1 cellular context compared by ENCODE assay signal in the genomic region with DNA sequence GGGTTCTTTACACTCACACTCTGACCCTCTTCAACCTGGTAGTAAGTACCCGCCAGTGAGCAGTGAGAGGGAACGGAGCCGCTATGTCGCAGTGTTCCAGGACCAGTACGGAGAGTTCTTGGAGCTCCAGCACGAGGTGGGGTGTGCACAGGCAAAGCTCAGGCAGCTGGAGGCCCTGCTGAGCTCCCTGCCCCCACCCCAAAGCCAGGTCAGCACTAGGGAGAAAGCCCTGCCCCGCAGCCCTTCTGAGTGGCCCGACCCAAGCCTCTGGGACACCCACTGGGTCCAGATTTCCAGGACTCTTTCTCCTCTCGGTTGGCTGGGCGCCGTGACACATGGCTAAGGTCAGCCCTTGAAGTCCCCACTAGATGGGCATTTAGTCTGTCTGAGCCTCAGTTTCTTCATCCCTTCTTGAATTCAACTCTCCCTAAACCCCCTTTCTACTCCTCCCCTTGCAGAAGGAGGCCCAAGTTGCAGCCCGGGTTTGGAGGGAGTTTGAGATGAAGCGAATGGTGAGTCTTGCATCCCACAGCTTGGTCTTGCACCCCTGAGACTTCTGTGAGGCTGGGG.
TF ChIP-seq lines count a peak whose summit lies in the region.

No MANE protein-coding gene starts in this region.

TF ChIP-seq in WTC11, 78 proteins besides CTCF, POLR2A, EP300 and RAD21 (continued from another document):
- TF ChIP-seq USF1 (CRISPR knock-in tag; IDR thresholded peaks at IDR 0.05) (no peak), NR3C1 (CRISPR knock-in tag; conservative IDR thresholded peaks at IDR 0.05; ENCODE audit: low read depth) (no peak), KAT7 (CRISPR knock-in tag; IDR thresholded peaks at IDR 0.05; ENCODE audit: borderline replicate concordance) (no peak), TEAD1 (CRISPR knock-in tag; IDR thresholded peaks at IDR 0.05) (no peak), EMX1 (CRISPR knock-in tag; IDR thresholded peaks at IDR 0.05) (no peak), ZNF425 (CRISPR knock-in tag; conservative IDR thresholded peaks at IDR 0.05) (no peak), ZNF416 (CRISPR knock-in tag; IDR thresholded peaks at IDR 0.05) (no peak), PRRX2 (CRISPR knock-in tag; IDR thresholded peaks at IDR 0.05) (no peak), PREB (CRISPR knock-in tag; IDR thresholded peaks at IDR 0.05; ENCODE audit: borderline replicate concordance) (no peak), ZBTB43 (CRISPR knock-in tag; IDR thresholded peaks at IDR 0.05) (no peak), RELA (CRISPR knock-in tag; IDR thresholded peaks at IDR 0.05; ENCODE audit: borderline replicate concordance) (no peak), JUN (CRISPR knock-in tag; IDR thresholded peaks at IDR 0.05) (no peak)
- TF ChIP-seq, protein P1, sequence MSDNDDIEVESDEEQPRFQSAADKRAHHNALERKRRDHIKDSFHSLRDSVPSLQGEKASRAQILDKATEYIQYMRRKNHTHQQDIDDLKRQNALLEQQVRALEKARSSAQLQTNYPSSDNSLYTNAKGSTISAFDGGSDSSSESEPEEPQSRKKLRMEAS (CRISPR knock-in tag; IDR thresholded peaks at IDR 0.05) = no peak
- TF ChIP-seq, protein P2, sequence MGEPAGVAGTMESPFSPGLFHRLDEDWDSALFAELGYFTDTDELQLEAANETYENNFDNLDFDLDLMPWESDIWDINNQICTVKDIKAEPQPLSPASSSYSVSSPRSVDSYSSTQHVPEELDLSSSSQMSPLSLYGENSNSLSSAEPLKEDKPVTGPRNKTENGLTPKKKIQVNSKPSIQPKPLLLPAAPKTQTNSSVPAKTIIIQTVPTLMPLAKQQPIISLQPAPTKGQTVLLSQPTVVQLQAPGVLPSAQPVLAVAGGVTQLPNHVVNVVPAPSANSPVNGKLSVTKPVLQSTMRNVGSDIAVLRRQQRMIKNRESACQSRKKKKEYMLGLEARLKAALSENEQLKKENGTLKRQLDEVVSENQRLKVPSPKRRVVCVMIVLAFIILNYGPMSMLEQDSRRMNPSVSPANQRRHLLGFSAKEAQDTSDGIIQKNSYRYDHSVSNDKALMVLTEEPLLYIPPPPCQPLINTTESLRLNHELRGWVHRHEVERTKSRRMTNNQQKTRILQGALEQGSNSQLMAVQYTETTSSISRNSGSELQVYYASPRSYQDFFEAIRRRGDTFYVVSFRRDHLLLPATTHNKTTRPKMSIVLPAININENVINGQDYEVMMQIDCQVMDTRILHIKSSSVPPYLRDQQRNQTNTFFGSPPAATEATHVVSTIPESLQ (CRISPR knock-in tag; IDR thresholded peaks at IDR 0.05) = no peak
